In the genomic region with DNA sequence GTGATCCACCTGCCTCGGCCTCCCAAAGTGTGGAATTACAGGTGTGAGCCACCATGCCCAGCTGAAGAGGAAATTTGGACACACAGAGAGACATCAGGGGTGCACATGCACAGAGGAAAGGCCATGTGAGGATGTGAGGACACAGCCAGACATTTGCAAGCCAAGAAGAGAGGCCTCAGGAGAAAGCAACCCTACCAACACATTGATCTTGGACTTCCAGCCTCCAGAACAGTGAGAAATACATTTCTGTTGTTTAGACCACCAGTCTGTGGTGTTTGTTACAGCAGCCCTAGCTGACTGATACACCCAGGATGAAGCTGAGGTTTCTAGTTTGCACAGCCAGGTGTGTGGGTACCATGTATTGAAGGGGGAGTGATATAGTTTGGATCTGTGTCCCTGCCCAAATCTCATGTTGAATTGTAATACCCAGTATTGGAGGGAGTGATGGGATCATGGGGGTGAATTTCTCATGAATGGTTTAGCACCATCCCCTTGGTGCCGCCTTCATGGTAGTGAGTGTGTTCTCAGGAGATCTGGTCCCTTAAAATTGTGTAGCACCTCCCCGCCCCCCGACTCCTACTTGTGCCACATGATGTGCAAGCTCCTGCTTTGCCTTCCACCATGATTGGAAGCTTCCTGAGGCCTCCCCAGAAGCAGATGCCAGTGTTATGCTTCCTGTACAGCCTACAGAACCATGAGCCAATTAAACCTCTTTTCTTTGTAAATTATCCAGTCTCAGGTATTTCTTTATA, we compare ENCODE assay signal across 18 cellular contexts.
"Had no signal": no experiment of that assay in that cellular context is flagged by ENCODE, and none has a peak within 500 bp of the region (broad histone marks: within the 10 kb centered on the region; RNA-seq: fewer than 3 reads in every experiment).

No MANE protein-coding gene starts in this region.

- ATAC-seq: activated CD8-positive, alpha-beta T cell treated with anti-CD3 and anti-CD28 coated beads for 36 hours; body of pancreas had no signal

- H3K9me3 Mint-ChIP-seq: activated T-helper 1 cell treated with anti-CD3 and anti-CD28 coated beads, Interleukin-12 subunit alpha, Interleukin-12 subunit beta, Interleukin-2, Interleukin-4 antibody, amounts not matched to agents 30 ng/mL and 10 ng/mL and 1 ng/mL, durations not matched to agents 14 hours and 24 hours and 36 hours; nephron progenitor cell had no signal

- H3K4me3 Mint-ChIP-seq: activated CD8-positive, alpha-beta T cell treated with anti-CD3 and anti-CD28 coated beads for 36 hours; activated T-helper 1 cell treated with anti-CD3 and anti-CD28 coated beads, Interleukin-12 subunit alpha, Interleukin-12 subunit beta, Interleukin-2, Interleukin-4 antibody, amounts not matched to agents 30 ng/mL and 10 ng/mL and 1 ng/mL, durations not matched to agents 14 hours and 24 hours and 36 hours; nephron progenitor cell had no signal

- H3K4me3 ChIP-seq: body of pancreas, left ventricle myocardium inferior, thyroid gland, vagina had no signal

- FAIRE-seq: colon had no signal

- H3K36me3 ChIP-seq: left ventricle myocardium inferior, thyroid gland, vagina had no signal

- H3K27me3 Mint-ChIP-seq: activated CD8-positive, alpha-beta T cell treated with anti-CD3 and anti-CD28 coated beads for 36 hours had no signal

- H3K9me3 ChIP-seq: body of pancreas, left ventricle myocardium inferior, thyroid gland, vagina had no signal

- H3K4me1 ChIP-seq: body of pancreas, left ventricle myocardium inferior, thyroid gland, vagina had no signal

- H3K27me3 ChIP-seq: body of pancreas, foreskin keratinocyte, thyroid gland, vagina had no signal

- H3K27ac Mint-ChIP-seq: activated CD8-positive, alpha-beta T cell treated with anti-CD3 and anti-CD28 coated beads for 36 hours; activated T-helper 1 cell treated with anti-CD3 and anti-CD28 coated beads, Interleukin-12 subunit alpha, Interleukin-12 subunit beta, Interleukin-2, Interleukin-4 antibody, amounts not matched to agents 30 ng/mL and 10 ng/mL and 1 ng/mL, durations not matched to agents 14 hours and 24 hours and 36 hours; nephron progenitor cell had no signal

- DNase-seq: activated CD8-positive, alpha-beta T cell treated with anti-CD3 and anti-CD28 coated beads for 36 hours; activated naive CD4-positive, alpha-beta T cell treated with Interleukin-2 at 50 U/mL for 16 hours; caudate nucleus; foreskin keratinocyte; hypothalamus; left ventricle myocardium inferior; mammary epithelial cell; nephron progenitor cell; nucleus accumbens; stimulated activated CD4-positive, alpha-beta T cell treated with anti-CD3 and anti-CD28 coated beads, Interleukin-12 subunit alpha, Interleukin-12 subunit beta, amount 100 ng/mL, for 4 hours; stimulated activated CD4-positive, alpha-beta T cell treated with anti-CD3 and anti-CD28 coated beads, Interleukin-1b, Interleukin-23, amount 100 ng/mL, for 48 hours; stimulated activated CD8-positive, alpha-beta memory T cell treated with anti-CD3 and anti-CD28 coated beads, Interleukin-4, amount 100 ng/mL, for 48 hours; stimulated activated naive CD4-positive, alpha-beta T cell; thyroid gland had no signal

- H3K27ac ChIP-seq: body of pancreas, foreskin keratinocyte, left ventricle myocardium inferior, thyroid gland, vagina had no signal
